Comparison of ENCODE assay signal across 9 cellular contexts in genomic region chr11:128302425-128303186, GRCh38.
A peak's percentile ranks its signal among the peaks of the same experiment; 100 is the strongest.
DNase-seq lines count a peak whose midpoint lies in the region; ATAC-seq, FAIRE-seq and TF ChIP-seq lines count a peak whose summit lies in the region.
"Had no signal": no experiment of that assay in that cellular context is flagged by ENCODE, and none has a peak within 500 bp of the region (broad histone marks: within the 10 kb centered on the region; RNA-seq: fewer than 3 reads in every experiment).

No MANE protein-coding gene starts in this region.

- intact Hi-C loops in stomach (cut with DNase I; ENCODE audit: low total_unique reads): no loop called here

- peak overlapping the region; percentile 27 to 52 (median 36) for H3K27ac ChIP-seq in stomach
- H3K27ac ChIP-seq: epithelial cell of prostate had no signal

- H3K36me3 Mint-ChIP-seq in activated naive CD8-positive, alpha-beta T cell treated with anti-CD3 and anti-CD28 coated beads, Interleukin-2, amount 50 U/mL, for 24 hours (ENCODE audit: low read depth): peaks cover 4% of the 10 kb centered on the region
- H3K36me3 Mint-ChIP-seq in osteocyte (ENCODE audit: unreplicated experiment): no peaks in the 10 kb centered on the region

- no peaks in the 10 kb centered on the region for H3K27me3 ChIP-seq in stomach

- TF ChIP-seq POLR2A in stomach (IDR thresholded peaks at IDR 0.05): peak in 1 of 4 donors; percentile 8

- H3K4me3 Mint-ChIP-seq in activated naive CD8-positive, alpha-beta T cell treated with anti-CD3 and anti-CD28 coated beads, Interleukin-2, amount 50 U/mL, for 24 hours: peak overlapping the region; percentile 83
- H3K4me3 Mint-ChIP-seq in osteocyte (ENCODE audit: unreplicated experiment): no peak overlapping the region

- H3K9me3 Mint-ChIP-seq in activated naive CD8-positive, alpha-beta T cell treated with anti-CD3 and anti-CD28 coated beads, Interleukin-2, amount 50 U/mL, for 24 hours: peaks cover 3% of the 10 kb centered on the region
- no peaks in the 10 kb centered on the region for H3K9me3 Mint-ChIP-seq in osteocyte (ENCODE audit: unreplicated experiment)

- H3K9me3 ChIP-seq in stomach: no peaks in the 10 kb centered on the region

- ATAC-seq in GM21786 (IDR thresholded peaks at IDR 0.05; ENCODE audit: unreplicated experiment): peak; percentile 73
- peak; percentile 94 for ATAC-seq in activated naive CD8-positive, alpha-beta T cell treated with anti-CD3 and anti-CD28 coated beads, Interleukin-2, amount 50 U/mL, for 24 hours

- TF ChIP-seq CTCF in stomach (IDR thresholded peaks at IDR 0.05) (no peak), osteocyte (IDR thresholded peaks at IDR 0.05) (no peak)

- no peaks in the 10 kb centered on the region for H3K36me3 ChIP-seq in stomach

- peak overlapping the region; percentile 88 for H3K27ac Mint-ChIP-seq in activated naive CD8-positive, alpha-beta T cell treated with anti-CD3 and anti-CD28 coated beads, Interleukin-2, amount 50 U/mL, for 24 hours
- no peak overlapping the region for H3K27ac Mint-ChIP-seq in osteocyte (ENCODE audit: unreplicated experiment)

- WGBS in stomach, 5 donors: 71 to 87% (median 78%) methylated on average over 7 of the region's 7 CpGs

- TF ChIP-seq EP300 in stomach (IDR thresholded peaks at IDR 0.05): no peak

- no peaks in the 10 kb centered on the region for H3K27me3 Mint-ChIP-seq in activated naive CD8-positive, alpha-beta T cell treated with anti-CD3 and anti-CD28 coated beads, Interleukin-2, amount 50 U/mL, for 24 hours
- no peaks in the 10 kb centered on the region for H3K27me3 Mint-ChIP-seq in osteocyte (ENCODE audit: unreplicated experiment)

- H3K4me3 ChIP-seq in stomach: no peak overlapping the region

- H3K4me1 ChIP-seq in stomach: peaks cover 0 to 9% (median 8%) of the 10 kb centered on the region in 4 donors

- H3K4me1 Mint-ChIP-seq in activated naive CD8-positive, alpha-beta T cell treated with anti-CD3 and anti-CD28 coated beads, Interleukin-2, amount 50 U/mL, for 24 hours: peaks cover 92% of the 10 kb centered on the region
- peaks cover 30% of the 10 kb centered on the region for H3K4me1 Mint-ChIP-seq in osteocyte (ENCODE audit: unreplicated experiment)

- peak; percentile 86 for FAIRE-seq in GM18507 (lab: Jason Lieb, UNC)

- no peak for DNase-seq in GM18507 (ENCODE audit: extremely low spot score, insufficient read length, low read depth)
- peak; percentile 87 for DNase-seq in NCI-H510A treated with DMSO at 0.1 percent for 48 hours (lab: John Stamatoyannopoulos, UW)
- DNase-seq in activated naive CD8-positive, alpha-beta T cell treated with anti-CD3 and anti-CD28 coated beads, Interleukin-2, amount 50 U/mL, for 24 hours: peak; percentile 48
- no peak for DNase-seq in stomach
- no peak for DNase-seq in HuH-7.5 (ENCODE audit: low spot score)
- no peak for DNase-seq in osteocyte (ENCODE audit: extremely low spot score, unreplicated experiment)
- no peak for DNase-seq in OCI-M2 (lab: John Stamatoyannopoulos, UW; ENCODE audit: unreplicated experiment)

Comparison
In these comparisons a context has a peak if more than half of its experiments do, and no peak if none do; other contexts are left out.
1. DNase-seq: peak in NCI-H510A treated with DMSO at 0.1 percent for 48 hours (single experiment) and activated naive CD8-positive, alpha-beta T cell treated with anti-CD3 and anti-CD28 coated beads, Interleukin-2, amount 50 U/mL, for 24 hours (single experiment); none in GM18507 (single experiment), stomach (single experiment), HuH-7.5 (single experiment), osteocyte (single experiment) and OCI-M2 (single experiment).